Comparison of ENCODE assay signal across 26 cellular contexts in the genomic region with DNA sequence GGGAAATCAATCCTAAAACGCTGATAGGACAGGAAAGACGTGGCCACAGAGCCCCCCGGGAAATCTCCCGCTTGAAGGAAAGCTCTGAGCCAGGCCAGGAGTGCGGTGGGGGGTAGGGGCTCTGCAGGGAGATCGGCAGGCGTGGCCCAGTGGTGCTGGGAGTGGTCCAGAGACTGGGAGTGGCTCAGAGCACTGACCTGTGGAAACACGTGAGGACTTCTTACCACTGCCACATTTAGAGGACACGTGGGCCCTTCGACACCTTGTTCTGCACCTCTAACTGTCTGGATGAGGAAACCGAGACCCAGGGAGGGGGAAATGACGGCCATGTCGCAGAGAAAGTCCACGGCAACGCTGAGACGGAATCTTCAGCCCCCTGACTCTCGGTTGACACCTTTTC.
"Had no signal": no experiment of that assay in that cellular context is flagged by ENCODE, and none has a peak within 500 bp of the region (broad histone marks: within the 10 kb centered on the region; RNA-seq: fewer than 3 reads in every experiment).

No MANE protein-coding gene starts in this region.

- H3K27me3 ChIP-seq: neural progenitor cell, ovary, right atrium auricular region, right lobe of liver, uterus had no signal

- ATAC-seq: left cardiac atrium; left lung; lower lobe of right lung; natural killer cell; right lobe of liver; stimulated activated memory B cell treated with anti-CD40 and anti-IgM and Interleukin-4, amounts not matched to agents 10 μg/mL and 1 μg/mL and 100 μg/mL, for 72 hours; stimulated activated naive CD8-positive, alpha-beta T cell treated with anti-CD3 and anti-CD28 coated beads, Interleukin-15, amount 100 ng/mL, for 72 hours had no signal

- H3K27ac ChIP-seq: hepatocyte, left lung, lower lobe of right lung, neural progenitor cell, ovary, right atrium auricular region, right lobe of liver, tibial nerve, uterus had no signal

- H3K79me2 ChIP-seq: hepatocyte had no signal

- H2AFZ ChIP-seq: hepatocyte, neural progenitor cell had no signal

- H3K4me3 ChIP-seq: hepatocyte, left lung, lower lobe of right lung, neural progenitor cell, ovary, right atrium auricular region, right lobe of liver, smooth muscle cell, tibial nerve, uterus had no signal

- H3K4me2 ChIP-seq: hepatocyte, neural progenitor cell, smooth muscle cell had no signal

- H3K36me3 ChIP-seq: left lung, lower lobe of right lung, neural progenitor cell, ovary, right atrium auricular region, right lobe of liver, tibial nerve, uterus had no signal

- H3K9ac ChIP-seq: neural progenitor cell had no signal

- H3K9me3 ChIP-seq: left lung, lower lobe of right lung, ovary, right atrium auricular region, right lobe of liver, tibial nerve, uterus had no signal

- DNase-seq: islet precursor cell; kidney glomerular epithelial cell; left cardiac atrium; left lung; lower lobe of right lung; mammary epithelial cell; mesenchymal stem cell; naive B cell; natural killer cell; nephron progenitor cell; ovary; right lobe of liver; stimulated activated CD4-positive, alpha-beta T cell treated with anti-CD3 and anti-CD28 coated beads, Interleukin-1b, Interleukin-23, amount 100 ng/mL, for 48 hours; stimulated activated CD4-positive, alpha-beta T cell treated with anti-CD3 and anti-CD28 coated beads, Interleukin-2, amount 100 ng/mL, for 48 hours; stimulated activated CD4-positive, alpha-beta T cell treated with anti-CD3 and anti-CD28 coated beads, Interleukin-4, amount 100 ng/mL, for 4 hours; stimulated activated CD8-positive, alpha-beta memory T cell treated with anti-CD3 and anti-CD28 coated beads, Interleukin-4, amount 100 ng/mL, for 48 hours; stimulated activated naive CD4-positive, alpha-beta T cell treated with Interleukin-2 at 50 U/mL for 16 hours; stimulated activated naive CD8-positive, alpha-beta T cell treated with anti-CD3 and anti-CD28 coated beads, Interleukin-15, amount 100 ng/mL, for 72 hours; substantia nigra; uterus had no signal

- H3K4me1 ChIP-seq: left lung, lower lobe of right lung, neural progenitor cell, right atrium auricular region, right lobe of liver, tibial nerve, uterus had no signal
